8 cellular contexts compared by ENCODE assay signal in the genomic region with DNA sequence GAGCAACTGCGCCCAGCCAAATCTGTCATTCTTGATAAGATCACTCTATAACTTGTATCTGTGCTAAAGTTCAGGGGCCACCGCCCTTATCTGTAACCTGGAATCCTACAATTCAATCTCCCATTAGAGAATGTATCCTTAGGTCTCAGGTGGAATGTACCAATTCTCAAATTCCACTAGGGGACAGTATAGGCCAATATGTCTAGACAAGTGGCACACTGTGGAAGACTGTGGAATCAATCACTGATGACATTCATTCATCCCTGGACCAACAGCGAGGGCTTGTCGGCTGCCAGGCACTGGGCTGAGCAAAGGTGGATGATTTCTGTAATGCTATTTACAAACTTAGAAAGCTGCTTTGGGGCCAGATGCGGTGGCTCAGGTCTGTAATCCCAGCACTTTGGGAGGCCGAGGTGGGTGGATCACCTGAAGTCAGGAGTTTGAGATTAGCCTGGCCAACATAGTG. TPM values are rescaled to one million over a fixed set of nuclear protein-coding genes. Genes with fewer than 3 reads are reported as not detected.
DNase-seq lines count a peak whose midpoint lies in the region; ATAC-seq and TF ChIP-seq lines count a peak whose summit lies in the region.

No MANE protein-coding gene starts in this region.

- H3K27me3 ChIP-seq in gastroesophageal sphincter = no peaks in the 10 kb centered on the region

- no peak for ATAC-seq in gastroesophageal sphincter
- ATAC-seq in stimulated activated naive CD8-positive, alpha-beta T cell treated with anti-CD3 and anti-CD28 coated beads, Interleukin-15, Interleukin-2, amounts not matched to agents 100 U/mL and 50 U/mL, for 24 hours = peak; percentile 91
- ATAC-seq in HG02571 (IDR thresholded peaks at IDR 0.05; ENCODE audit: unreplicated experiment) = no peak
- no peak for ATAC-seq in HG03108 (IDR thresholded peaks at IDR 0.05; ENCODE audit: unreplicated experiment)

- peak; percentile 11 to 49 (median 40) for TF ChIP-seq CTCF in gastroesophageal sphincter (IDR thresholded peaks at IDR 0.05)

- no peaks in the 10 kb centered on the region for H3K9me3 ChIP-seq in gastroesophageal sphincter

- 86 to 87% methylated on average over 1 to 5 of the region's 6 CpGs for WGBS in gastroesophageal sphincter (ENCODE audit: low coverage in 1 of 2), 2 donors

- no peak overlapping the region for H3K4me3 ChIP-seq in gastroesophageal sphincter

- TF ChIP-seq EP300 in gastroesophageal sphincter (IDR thresholded peaks at IDR 0.05) = no peak

- H3K27ac ChIP-seq in gastroesophageal sphincter = no peak overlapping the region

- DNase-seq in SKM-1 treated with dmso at 0.1 percent for 144 hours (lab: John Stamatoyannopoulos, UW; ENCODE audit: unreplicated experiment) = peak; percentile 39
- DNase-seq in SKM-1 (lab: John Stamatoyannopoulos, UW; ENCODE audit: unreplicated experiment) = no peak
- peak; percentile 59 for DNase-seq in HPDE6-E6E7 (ENCODE audit: extremely low spot score)
- DNase-seq in SW480 (ENCODE audit: low spot score) = peak; percentile 63
- no peak for DNase-seq in stimulated activated naive CD8-positive, alpha-beta T cell treated with anti-CD3 and anti-CD28 coated beads, Interleukin-15, Interleukin-2, amounts not matched to agents 100 U/mL and 50 U/mL, for 24 hours

- H3K36me3 ChIP-seq in gastroesophageal sphincter = peaks cover 0 to 4% of the 10 kb centered on the region in 2 donors

- no peaks in the 10 kb centered on the region for H3K4me1 ChIP-seq in gastroesophageal sphincter

- TF ChIP-seq POLR2A in gastroesophageal sphincter (IDR thresholded peaks at IDR 0.05) = no peak

RNA-seq across cellular contexts. Expression of gene MEGF9, which starts 28.7 kb away (rescaled TPM):
- 10 to 100 TPM; 19.7 to 24.7 (median 21.5) TPM for total RNA-seq in gastroesophageal sphincter

RNA-seq across cellular contexts. Expression of gene FBXW2, which starts 50.2 kb away (rescaled TPM):
- 10 to 100 TPM; 41.8 to 57.1 (median 50.0) TPM for total RNA-seq in gastroesophageal sphincter

Comparison
In these comparisons a context has a peak if more than half of its experiments do, and no peak if none do; other contexts are left out.
1. DNase-seq: peak in SKM-1 treated with dmso at 0.1 percent for 144 hours (single experiment), HPDE6-E6E7 (single experiment) and SW480 (single experiment); none in SKM-1 (single experiment) and stimulated activated naive CD8-positive, alpha-beta T cell treated with anti-CD3 and anti-CD28 coated beads, Interleukin-15, Interleukin-2, amounts not matched to agents 100 U/mL and 50 U/mL, for 24 hours (single experiment).